ENCODE assay signal across 7 cellular contexts in genomic region chr13:71536201-71536600, GRCh38.
"Had no signal": no experiment of that assay in that cellular context is flagged by ENCODE, and none has a peak within 500 bp of the region (broad histone marks: within the 10 kb centered on the region; RNA-seq: fewer than 3 reads in every experiment).

No MANE protein-coding gene starts in this region.

- DNase-seq: GDM1, GF-D8 had no signal

- FAIRE-seq: GM12891, GM12892, GM18507, GM19239 had no signal

- ATAC-seq: GM12878 had no signal

- H3K4me3 ChIP-seq: GM12878 had no signal
